ENCODE assay signal across 12 cellular contexts in the genomic region with DNA sequence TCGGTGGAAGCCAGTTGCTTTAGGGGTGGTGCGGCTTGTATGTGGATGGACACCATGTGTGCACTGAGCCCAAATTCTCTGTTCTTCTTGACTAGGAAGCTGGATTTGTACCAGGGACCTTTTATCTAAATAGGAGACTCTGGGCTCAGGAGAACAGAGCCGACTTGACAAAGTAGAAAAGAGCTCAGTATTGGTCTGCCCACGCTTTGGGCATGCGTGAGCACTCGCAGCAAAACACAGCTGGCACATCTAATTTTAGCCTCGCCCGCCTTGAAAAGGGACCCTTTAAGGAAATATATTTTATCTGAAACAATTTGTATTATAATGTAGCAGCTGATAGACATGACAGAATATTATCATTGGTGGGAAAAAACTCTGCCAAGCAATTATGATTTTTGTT. TPM values are rescaled to one million over a fixed set of nuclear protein-coding genes. Genes with fewer than 3 reads are reported as not detected.
DNase-seq lines count a peak whose midpoint lies in the region; ATAC-seq and TF ChIP-seq lines count a peak whose summit lies in the region.
"Had no signal": no experiment of that assay in that cellular context is flagged by ENCODE, and none has a peak within 500 bp of the region (broad histone marks: within the 10 kb centered on the region; RNA-seq: fewer than 3 reads in every experiment).

No MANE protein-coding gene starts in this region.

- H3K4me1 ChIP-seq in Caco-2 (peaks cover 7% of the 10 kb centered on the region; the same call in 1 of the 2 replicates), adipocyte (ENCODE audit: control insufficient read depth, insufficient read depth, low read length) (peaks cover 21% of the 10 kb centered on the region), right atrium auricular region (peaks cover 0 to 27% of the 10 kb centered on the region in 2 donors), gastrocnemius medialis (peaks cover 26 to 27% of the 10 kb centered on the region in 2 donors)

- DNase-seq in Caco-2 (no peak), adipocyte (ENCODE audit: low read depth) (peak; percentile 9), right atrium auricular region (ENCODE audit: low spot score) (no peak), gastrocnemius medialis (peak; percentile 20 to 52), NOMO-1 treated with DMSO at 0.1 percent for 48 hours (lab: John Stamatoyannopoulos, UW; ENCODE audit: unreplicated experiment) (no peak), NCI-H446 treated with DMSO at 0.1 percent for 48 hours (lab: John Stamatoyannopoulos, UW) (no peak)
- DNase-seq: DMS79; effector CD8-positive, alpha-beta T cell; NCI-H1048 had no signal

- in situ Hi-C loops in gastrocnemius medialis (cut with MboI; ENCODE audit: low sequenced_read_pairs in 4 of 4) = loop anchor here in 3 of 4 donors (10.0 to 25.0 kb wide), 2 partner anchors 245 to 482 kb away; no protein-coding TSS in a partner anchor

- peaks cover 33% of the 10 kb centered on the region for H3K4me1 Mint-ChIP-seq in Caco-2 (ENCODE audit: low read depth, unreplicated experiment)

- peak overlapping the region; percentile 89 to 92 for H3K27ac ChIP-seq in right atrium auricular region
- peak overlapping the region; percentile 83 to 90 (median 89) for H3K27ac ChIP-seq in gastrocnemius medialis

- H3K4me3 ChIP-seq in Caco-2 (ENCODE audit: low read depth, low read length) (no peak overlapping the region), adipocyte (ENCODE audit: low read length) (peak overlapping the region; percentile 91), right atrium auricular region (peak overlapping the region; percentile 51 to 62), gastrocnemius medialis (peak overlapping the region; percentile 67 to 83 (median 72))

- H3K9me3 ChIP-seq in Caco-2 = no peaks in the 10 kb centered on the region
- H3K9me3 ChIP-seq in adipocyte (ENCODE audit: control insufficient read depth, low read length) = no peaks in the 10 kb centered on the region
- no peaks in the 10 kb centered on the region for H3K9me3 ChIP-seq in right atrium auricular region
- no peaks in the 10 kb centered on the region for H3K9me3 ChIP-seq in gastrocnemius medialis

- CTCF ChIA-PET in Caco-2 (lab: Charles Lee) = no interaction called here

- H3K4me3 Mint-ChIP-seq in Caco-2 (ENCODE audit: unreplicated experiment) = peak overlapping the region; percentile 69

- H3K27me3 Mint-ChIP-seq in Caco-2 (ENCODE audit: insufficient read depth, unreplicated experiment) = no peaks in the 10 kb centered on the region

- intact Hi-C loops in Caco-2 (cut with micrococcal nuclease; ENCODE audit: unreplicated experiment) (loop anchor here (1.0 to 5.0 kb wide), 4 partner anchors 222 to 484 kb away; no protein-coding TSS in a partner anchor), gastrocnemius medialis (cut with DNase I; ENCODE audit: low total_unique reads) (loop anchor here (5.0 to 10.0 kb wide), 5 partner anchors 247 to 935 kb away; a partner anchor contains a TSS)

- no peak for TF ChIP-seq CTCF in Caco-2 (IDR thresholded peaks at IDR 0.05; ENCODE audit: insufficient read depth in 1 of 2, low read depth in 1 of 2, low read length in 1 of 2, severe bottlenecking in 1 of 2, unreplicated experiment in 1 of 2)
- TF ChIP-seq CTCF in right atrium auricular region (IDR thresholded peaks at IDR 0.05) = no peak
- TF ChIP-seq CTCF in gastrocnemius medialis (IDR thresholded peaks at IDR 0.05 in 4 of 5, conservative IDR thresholded peaks at IDR 0.05 in 1 of 5) = no peak

- no peaks in the 10 kb centered on the region for H3K36me3 ChIP-seq in Caco-2 (ENCODE audit: control insufficient read depth, insufficient read depth, low read length)
- no peaks in the 10 kb centered on the region for H3K36me3 ChIP-seq in adipocyte (ENCODE audit: control insufficient read depth, insufficient read depth, low read length, severe bottlenecking)
- no peaks in the 10 kb centered on the region for H3K36me3 ChIP-seq in right atrium auricular region
- no peaks in the 10 kb centered on the region for H3K36me3 ChIP-seq in gastrocnemius medialis

- TF ChIP-seq POLR2A in gastrocnemius medialis (IDR thresholded peaks at IDR 0.05) = no peak

- H3K9ac ChIP-seq in adipocyte (ENCODE audit: low read length) = peak overlapping the region; percentile 95

- H3K27me3 ChIP-seq in Caco-2 (replicated peaks; ENCODE audit: control insufficient read depth, insufficient read depth, low read length) (no peaks in the 10 kb centered on the region), adipocyte (replicated peaks; ENCODE audit: control insufficient read depth, insufficient read depth, low read length) (no peaks in the 10 kb centered on the region), right atrium auricular region (no peaks in the 10 kb centered on the region), gastrocnemius medialis (no peaks in the 10 kb centered on the region)

- ATAC-seq in gastrocnemius medialis (peak; percentile 40 to 45), GM18517 (IDR thresholded peaks at IDR 0.05; ENCODE audit: unreplicated experiment) (no peak), HG03025 (IDR thresholded peaks at IDR 0.05; ENCODE audit: low FRiP score, unreplicated experiment) (no peak)

- POLR2A ChIA-PET in Caco-2 (lab: Charles Lee) = no interaction called here

- no peaks in the 10 kb centered on the region for H3K9me3 Mint-ChIP-seq in Caco-2 (ENCODE audit: unreplicated experiment)
- H3K9me3 Mint-ChIP-seq: memory B cell had no signal

- no peak overlapping the region for H3K27ac Mint-ChIP-seq in Caco-2 (ENCODE audit: unreplicated experiment)
- H3K27ac Mint-ChIP-seq: memory B cell had no signal

- peaks cover 5% of the 10 kb centered on the region for H3K36me3 Mint-ChIP-seq in Caco-2 (ENCODE audit: insufficient read depth, unreplicated experiment)
- H3K36me3 Mint-ChIP-seq: memory B cell had no signal

- BruUV-seq in Caco-2 (replicated peaks; lab: Mats Ljungman, UMichigan) = no TSS peak

RNA-seq across cellular contexts. Expression of a gene that starts 1.0 kb away (rescaled TPM):
- total RNA-seq in Caco-2 (2022) (7.4 and 9.2 TPM in 2 replicates), right atrium auricular region (10 to 100 TPM; 27.3 to 51.4 TPM), gastrocnemius medialis (10 to 100 TPM; 16.1 to 38.8 (median 22.7) TPM)

Comparison
In these comparisons a context has a peak if more than half of its experiments do, and no peak if none do; other contexts are left out.
1. DNase-seq: peak in adipocyte (single experiment) and gastrocnemius medialis (2 of 2); none in Caco-2 (0 of 2), right atrium auricular region (single experiment), NOMO-1 treated with DMSO at 0.1 percent for 48 hours (single experiment) and NCI-H446 treated with DMSO at 0.1 percent for 48 hours (single experiment).
2. ATAC-seq: peak in gastrocnemius medialis (2 of 2); none in GM18517 (single experiment) and HG03025 (single experiment).